19 cellular contexts compared by ENCODE assay signal in genomic region chr10:1398626-1399410, GRCh38.
"Had no signal": no experiment of that assay in that cellular context is flagged by ENCODE, and none has a peak within 500 bp of the region (broad histone marks: within the 10 kb centered on the region; RNA-seq: fewer than 3 reads in every experiment).

No MANE protein-coding gene starts in this region.

- H3K27ac Mint-ChIP-seq: activated CD4-positive, alpha-beta T cell treated with anti-CD3 and anti-CD28 coated beads for 36 hours; activated naive CD4-positive, alpha-beta T cell treated with anti-CD3 and anti-CD28 coated beads, Interleukin-2, amount 50 U/mL, for 72 hours; natural killer cell; stimulated activated effector memory CD8-positive, alpha-beta T cell treated with anti-CD3 and anti-CD28 coated beads, Interleukin-12 subunit alpha, Interleukin-12 subunit beta, amount 100 ng/mL, for 72 hours; WTC11 had no signal

- H3K4me1 Mint-ChIP-seq: activated CD4-positive, alpha-beta T cell treated with anti-CD3 and anti-CD28 coated beads for 36 hours; natural killer cell; stimulated activated effector memory CD8-positive, alpha-beta T cell treated with anti-CD3 and anti-CD28 coated beads, Interleukin-12 subunit alpha, Interleukin-12 subunit beta, amount 100 ng/mL, for 72 hours had no signal

- H3K4me3 Mint-ChIP-seq: activated CD4-positive, alpha-beta T cell treated with anti-CD3 and anti-CD28 coated beads for 36 hours; natural killer cell; stimulated activated effector memory CD8-positive, alpha-beta T cell treated with anti-CD3 and anti-CD28 coated beads, Interleukin-12 subunit alpha, Interleukin-12 subunit beta, amount 100 ng/mL, for 72 hours; WTC11 had no signal

- H3K36me3 Mint-ChIP-seq: activated naive CD4-positive, alpha-beta T cell treated with anti-CD3 and anti-CD28 coated beads, Interleukin-2, amount 50 U/mL, for 72 hours; natural killer cell; stimulated activated effector memory CD8-positive, alpha-beta T cell treated with anti-CD3 and anti-CD28 coated beads, Interleukin-12 subunit alpha, Interleukin-12 subunit beta, amount 100 ng/mL, for 72 hours; WTC11 had no signal

- H3K27me3 ChIP-seq: adrenal gland, right lobe of liver, uterus had no signal

- H3K9me3 Mint-ChIP-seq: activated naive CD4-positive, alpha-beta T cell treated with anti-CD3 and anti-CD28 coated beads, Interleukin-2, amount 50 U/mL, for 72 hours; natural killer cell; stimulated activated effector memory CD8-positive, alpha-beta T cell treated with anti-CD3 and anti-CD28 coated beads, Interleukin-12 subunit alpha, Interleukin-12 subunit beta, amount 100 ng/mL, for 72 hours; WTC11 had no signal

- H3K4me3 ChIP-seq: adrenal gland, breast epithelium, lower lobe of right lung, pancreas, right lobe of liver, uterus had no signal

- H3K4me1 ChIP-seq: adrenal gland, breast epithelium, lower lobe of right lung, pancreas, right lobe of liver, uterus had no signal

- H3K36me3 ChIP-seq: adrenal gland, breast epithelium, lower lobe of right lung, pancreas, right lobe of liver, uterus had no signal

- DNase-seq: activated CD4-positive, alpha-beta T cell treated with anti-CD3 and anti-CD28 coated beads for 36 hours; activated CD4-positive, alpha-beta T cell treated with anti-CD3 and anti-CD28 coated beads, Interleukin-2, amount 50 U/mL, for 48 hours; activated gamma-delta T cell treated with Interleukin-2 at 50 U/mL for 16 hours; activated T-cell treated with anti-CD3 and anti-CD28 coated beads, Interleukin-2, amount 50 U/mL, for 48 hours; foreskin melanocyte; hypothalamus; lower lobe of right lung; natural killer cell; small intestine; stimulated activated CD4-positive, alpha-beta T cell treated with anti-CD3 and anti-CD28 coated beads, Interleukin-15, amount 100 ng/mL, for 24 hours; stimulated activated CD4-positive, alpha-beta T cell treated with anti-CD3 and anti-CD28 coated beads, Interleukin-2, amount 100 ng/mL, for 48 hours; uterus had no signal

- H3K27ac ChIP-seq: adrenal gland, breast epithelium, lower lobe of right lung, pancreas, right lobe of liver, uterus had no signal

- H3K9me3 ChIP-seq: adrenal gland, breast epithelium, lower lobe of right lung, pancreas, right lobe of liver, uterus had no signal

- ATAC-seq: activated CD4-positive, alpha-beta T cell treated with anti-CD3 and anti-CD28 coated beads for 36 hours; activated naive CD4-positive, alpha-beta T cell treated with anti-CD3 and anti-CD28 coated beads, Interleukin-2, amount 50 U/mL, for 72 hours; lower lobe of right lung; natural killer cell; pancreas; right lobe of liver; stimulated activated effector memory CD8-positive, alpha-beta T cell treated with anti-CD3 and anti-CD28 coated beads, Interleukin-12 subunit alpha, Interleukin-12 subunit beta, amount 100 ng/mL, for 72 hours; WTC11 had no signal
